Comparison of ENCODE assay signal across 11 cellular contexts in genomic region chr15:64464271-64465005, GRCh38. TPM values are rescaled to one million over a fixed set of nuclear protein-coding genes. Genes with fewer than 3 reads are reported as not detected.
A peak's percentile ranks its signal among the peaks of the same experiment; 100 is the strongest.
DNase-seq lines count a peak whose midpoint lies in the region; ATAC-seq, FAIRE-seq and TF ChIP-seq lines count a peak whose summit lies in the region.
"Had no signal": no experiment of that assay in that cellular context is flagged by ENCODE, and none has a peak within 500 bp of the region (broad histone marks: within the 10 kb centered on the region; RNA-seq: fewer than 3 reads in every experiment).

No MANE protein-coding gene starts in this region.

- H3K9me3 ChIP-seq in small intestine (ENCODE audit: control insufficient read depth, low read depth) = no peaks in the 10 kb centered on the region
- H3K9me3 ChIP-seq in spleen = no peaks in the 10 kb centered on the region
- H3K9me3 ChIP-seq: body of pancreas, upper lobe of left lung had no signal

- WGBS in small intestine, 3 donors = 24 to 50% (median 38%) methylated on average over 3 of the region's 3 CpGs
- WGBS in spleen, 5 donors = 70 to 75% (median 73%) methylated on average over 3 of the region's 3 CpGs

- intact Hi-C loops in left colon (cut with DNase I, micrococcal nuclease) (no loop called here), spleen (cut with DNase I; ENCODE audit: low total_unique reads) (no loop called here)

- H3K4me1 Mint-ChIP-seq in activated T-cell treated with anti-CD3 and anti-CD28 coated beads, Interleukin-2, amount 50 U/mL, for 24 hours (ENCODE audit: low read depth) = peaks cover 79% of the 10 kb centered on the region
- H3K4me1 Mint-ChIP-seq in brain = peaks cover 84% of the 10 kb centered on the region

- no peak for ATAC-seq in GM19452 (IDR thresholded peaks at IDR 0.05; ENCODE audit: unreplicated experiment)
- ATAC-seq in left colon = no peak
- ATAC-seq: body of pancreas had no signal

- H3K36me3 Mint-ChIP-seq in activated T-cell treated with anti-CD3 and anti-CD28 coated beads, Interleukin-2, amount 50 U/mL, for 24 hours (ENCODE audit: low read depth) = peaks cover 60% of the 10 kb centered on the region
- H3K36me3 Mint-ChIP-seq in brain = peaks cover 32% of the 10 kb centered on the region

- no peak for DNase-seq in activated T-cell treated with anti-CD3 and anti-CD28 coated beads, Interleukin-2, amount 50 U/mL, for 24 hours
- DNase-seq in activated T-cell treated with anti-CD3 and anti-CD28 coated beads for 4 hours (no peak), NCI-H2081 treated with DMSO at 0.1 percent for 48 hours (lab: John Stamatoyannopoulos, UW) (peak; percentile 64), small intestine (peak; percentile 19), left colon (no peak), spleen (no peak)

- H3K36me3 ChIP-seq in small intestine (ENCODE audit: control insufficient read depth in 2 of 2, insufficient read depth in 2 of 2, low read length in 2 of 2) (no peaks in the 10 kb centered on the region), spleen (peaks cover 0 to 11% (median 0%) of the 10 kb centered on the region in 6 donors)
- H3K36me3 ChIP-seq: upper lobe of left lung had no signal

- peak overlapping the region; percentile 83 for H3K27ac Mint-ChIP-seq in activated T-cell treated with anti-CD3 and anti-CD28 coated beads, Interleukin-2, amount 50 U/mL, for 24 hours
- H3K27ac Mint-ChIP-seq in brain = peak overlapping the region; percentile 49 to 98 (median 96)

- H3K4me1 ChIP-seq in small intestine (ENCODE audit: control insufficient read depth in 2 of 2, insufficient read depth in 1 of 2, low read depth in 1 of 2, low read length in 1 of 2) (peaks cover 5 to 33% of the 10 kb centered on the region in 2 donors), spleen (peaks cover 29 to 83% (median 68%) of the 10 kb centered on the region in 6 donors)

- peak overlapping the region in 1 of 2 donors; percentile 22 for H3K27ac ChIP-seq in small intestine (ENCODE audit: low read depth in 1 of 2, low read length in 1 of 2)
- peak overlapping the region in 2 of 8 donors; percentile 1 to 9 for H3K27ac ChIP-seq in spleen
- H3K27ac ChIP-seq: body of pancreas, SK-N-MC had no signal

- TF ChIP-seq CTCF in brain (conservative IDR thresholded peaks at IDR 0.05) (no peak), spleen (IDR thresholded peaks at IDR 0.05 in 8 of 11, conservative IDR thresholded peaks at IDR 0.05 in 3 of 11) (no peak)

- no peaks in the 10 kb centered on the region for H3K27me3 Mint-ChIP-seq in activated T-cell treated with anti-CD3 and anti-CD28 coated beads, Interleukin-2, amount 50 U/mL, for 24 hours
- no peaks in the 10 kb centered on the region for H3K27me3 Mint-ChIP-seq in brain

- H3K27me3 ChIP-seq in small intestine (ENCODE audit: control insufficient read depth in 2 of 2, insufficient read depth in 2 of 2, low read length in 2 of 2) = no peaks in the 10 kb centered on the region
- H3K27me3 ChIP-seq in spleen (replicated peaks in 1 of 7) = no peaks in the 10 kb centered on the region
- H3K27me3 ChIP-seq: body of pancreas, upper lobe of left lung had no signal

- no peak for TF ChIP-seq POLR2A in spleen (IDR thresholded peaks at IDR 0.05)

- H3K4me3 ChIP-seq in small intestine (ENCODE audit: low read depth in 1 of 2, low read length in 2 of 2) = no peak overlapping the region
- H3K4me3 ChIP-seq in spleen = peak overlapping the region in 1 of 8 donors; percentile 6
- H3K4me3 ChIP-seq: body of pancreas, SK-N-MC, upper lobe of left lung had no signal

- H3K9me3 Mint-ChIP-seq in activated T-cell treated with anti-CD3 and anti-CD28 coated beads, Interleukin-2, amount 50 U/mL, for 24 hours = no peaks in the 10 kb centered on the region
- H3K9me3 Mint-ChIP-seq in brain = no peaks in the 10 kb centered on the region

- no peak for FAIRE-seq in small intestine (lab: Jason Lieb, UNC)

- peak overlapping the region; percentile 15 for H3K4me3 Mint-ChIP-seq in activated T-cell treated with anti-CD3 and anti-CD28 coated beads, Interleukin-2, amount 50 U/mL, for 24 hours
- H3K4me3 Mint-ChIP-seq in brain = peak overlapping the region; percentile 27 to 94 (median 88)

RNA-seq across cellular contexts. Expression of gene ZNF609, which starts 4.1 kb away (rescaled TPM):
- polyA plus RNA-seq in brain (ENCODE audit: insufficient read depth, low read depth, low replicate concordance) (29.4 TPM), small intestine (1 to 10 TPM; 6.8 to 9.8 (median 6.9) TPM), spleen (1 to 10 TPM; 2.4 to 6.9 (median 2.9) TPM)
- total RNA-seq in left colon (10 to 100 TPM; 26.3 to 35.3 TPM), spleen (10 to 100 TPM; 35.8 to 55.7 (median 43.9) TPM)

Comparison
In these comparisons a context has a peak if more than half of its experiments do, and no peak if none do; other contexts are left out.
1. DNase-seq: peak in NCI-H2081 treated with DMSO at 0.1 percent for 48 hours (single experiment) and small intestine (single experiment); none in activated T-cell treated with anti-CD3 and anti-CD28 coated beads, Interleukin-2, amount 50 U/mL, for 24 hours (single experiment), activated T-cell treated with anti-CD3 and anti-CD28 coated beads for 4 hours (single experiment), left colon (0 of 2) and spleen (single experiment).